16 cellular contexts compared by ENCODE assay signal in genomic region chr4:174349156-174349555, GRCh38.
DNase-seq lines count a peak whose midpoint lies in the region; ATAC-seq and TF ChIP-seq lines count a peak whose summit lies in the region.
"Had no signal": no experiment of that assay in that cellular context is flagged by ENCODE, and none has a peak within 500 bp of the region (broad histone marks: within the 10 kb centered on the region; RNA-seq: fewer than 3 reads in every experiment).

No MANE protein-coding gene starts in this region.

- H3K4me3 Mint-ChIP-seq in GM23338, result no peak overlapping the region
- no peak overlapping the region for H3K4me3 Mint-ChIP-seq in WTC11
- H3K4me3 Mint-ChIP-seq: CD4-positive, alpha-beta T cell; IgD-negative memory B cell had no signal

- H2AFZ ChIP-seq in GM23338, result no peak overlapping the region
- no peak overlapping the region for H2AFZ ChIP-seq in Loucy (ENCODE audit: low read length)

- CTCF ChIA-PET in WTC11 (lab: Charles Lee), result interaction anchor here (0.6 kb wide), 1 partner anchor 300 kb away, joined by 3 read pairs; no protein-coding TSS in a partner anchor

- H3K27ac Mint-ChIP-seq in GM23338, result no peak overlapping the region
- no peak overlapping the region for H3K27ac Mint-ChIP-seq in WTC11
- H3K27ac Mint-ChIP-seq: CD4-positive, alpha-beta T cell; IgD-negative memory B cell had no signal

- intact Hi-C loops in dorsolateral prefrontal cortex (cut with DNase I), result no loop called here

- H3K27me3 Mint-ChIP-seq in GM23338 (ENCODE audit: insufficient read depth, low read depth, poor library complexity) (no peaks in the 10 kb centered on the region), WTC11 (ENCODE audit: low read depth) (peaks cover 2% of the 10 kb centered on the region; the same call in 1 of the 2 replicates)

- H4K20me1 ChIP-seq in GM23338 (replicated peaks; ENCODE audit: insufficient read depth), result no peaks in the 10 kb centered on the region
- H4K20me1 ChIP-seq in Loucy (ENCODE audit: insufficient read depth, low read length, poor library complexity, severe bottlenecking), result no peaks in the 10 kb centered on the region

- no peaks in the 10 kb centered on the region for H3K9me3 ChIP-seq in Loucy (ENCODE audit: insufficient read depth, low read depth, low read length)
- H3K9me3 ChIP-seq: A549, Caco-2 had no signal

- no peaks in the 10 kb centered on the region for H3K9me2 ChIP-seq in GM23338 (ENCODE audit: insufficient read depth)
- no peaks in the 10 kb centered on the region for H3K9me2 ChIP-seq in Loucy (replicated peaks; ENCODE audit: low read depth, low read length)

- ATAC-seq in GM23338 (peak; percentile 45; the same call in 2 of the 3 replicates), WTC11 (peak; percentile 68)
- ATAC-seq: A549, HepG2 had no signal

- H3F3A ChIP-seq in GM23338 (replicated peaks; ENCODE audit: low read depth) (no peaks in the 10 kb centered on the region), Loucy (ENCODE audit: low read depth) (no peaks in the 10 kb centered on the region)

- H3K79me2 ChIP-seq in GM23338 (replicated peaks; ENCODE audit: insufficient read depth), result no peaks in the 10 kb centered on the region
- no peaks in the 10 kb centered on the region for H3K79me2 ChIP-seq in Loucy (ENCODE audit: insufficient read depth, low read length)

- H3K4me1 ChIP-seq in GM23338 (ENCODE audit: insufficient read depth) (peaks cover 7% of the 10 kb centered on the region; the same call in 1 of the 2 replicates), Loucy (ENCODE audit: insufficient read depth, low read length, poor library complexity, severe bottlenecking) (no peaks in the 10 kb centered on the region)
- H3K4me1 ChIP-seq: A549, Caco-2 had no signal

- H3K27me3 ChIP-seq in GM23338 (ENCODE audit: insufficient read depth) (no peaks in the 10 kb centered on the region), Loucy (ENCODE audit: insufficient read depth, low read length, poor library complexity, severe bottlenecking) (no peaks in the 10 kb centered on the region), dorsolateral prefrontal cortex (no peaks in the 10 kb centered on the region)

- POLR2A ChIA-PET in WTC11 (lab: Charles Lee), result no interaction called here

- H3K4me1 Mint-ChIP-seq in GM23338 (peaks cover 15% of the 10 kb centered on the region; the same call in 2 of the 3 replicates), WTC11 (peaks cover 17% of the 10 kb centered on the region)
- H3K4me1 Mint-ChIP-seq: IgD-negative memory B cell had no signal

- no peak overlapping the region for H3K27ac ChIP-seq in GM23338 (ENCODE audit: low read depth)
- no peak overlapping the region for H3K27ac ChIP-seq in dorsolateral prefrontal cortex
- H3K27ac ChIP-seq: 22Rv1, A549, C4-2B had no signal

- H3K9me3 Mint-ChIP-seq in GM23338, result peaks cover 20% of the 10 kb centered on the region; the same call in 2 of the 3 replicates
- H3K9me3 Mint-ChIP-seq in WTC11, result peaks cover 28% of the 10 kb centered on the region

- no peak overlapping the region for H3K4me3 ChIP-seq in GM23338
- no peak overlapping the region for H3K4me3 ChIP-seq in Loucy (ENCODE audit: low read length, poor library complexity, severe bottlenecking)
- H3K4me3 ChIP-seq in dorsolateral prefrontal cortex, result no peak overlapping the region
- H3K4me3 ChIP-seq: A549 had no signal

- no peaks in the 10 kb centered on the region; the same call in 1 of the 2 replicates for H3K36me3 ChIP-seq in GM23338 (ENCODE audit: insufficient read depth)
- no peaks in the 10 kb centered on the region for H3K36me3 ChIP-seq in Loucy (ENCODE audit: insufficient read depth, low read length)

- TF ChIP-seq CTCF in GM23338 (conservative IDR thresholded peaks at IDR 0.05; ENCODE audit: low read depth in 2 of 2) (peak; percentile 33 to 38; a peak in 1 of 4 replicates), Loucy (conservative IDR thresholded peaks at IDR 0.05; ENCODE audit: low read length) (peak; percentile 26; the same call in 1 of the 2 replicates), WTC11 (IDR thresholded peaks at IDR 0.05) (no peak), dorsolateral prefrontal cortex (IDR thresholded peaks at IDR 0.05 in 54 of 56, conservative IDR thresholded peaks at IDR 0.05 in 2 of 56; ENCODE audit: low read depth in 1 of 56, partially characterized antibody in 56 of 56) (no peak)

- H3K9ac ChIP-seq in Loucy (ENCODE audit: low read depth, low read length, poor library complexity, severe bottlenecking), result no peak overlapping the region

- H3K4me2 ChIP-seq in GM23338 (no peak overlapping the region), Loucy (ENCODE audit: low read depth, low read length, poor library complexity, severe bottlenecking) (no peak overlapping the region)
- H3K4me2 ChIP-seq: A549 had no signal

- peaks cover 15% of the 10 kb centered on the region for H3K36me3 Mint-ChIP-seq in GM23338 (ENCODE audit: low read depth)
- peaks cover 20% of the 10 kb centered on the region for H3K36me3 Mint-ChIP-seq in WTC11

- DNase-seq in GM23338 (ENCODE audit: low spot score) (peak; percentile 44), WTC11 (ENCODE audit: low spot score) (no peak), iPS-NIHi11 (ENCODE audit: low spot score) (peak; percentile 17), NCI-H2081 (lab: John Stamatoyannopoulos, UW) (no peak), dorsolateral prefrontal cortex (no peak)
- DNase-seq in stimulated activated CD4-positive, alpha-beta T cell treated with anti-CD3 and anti-CD28 coated beads, Interleukin-15, amount 100 ng/mL, for 24 hours, result no peak
- DNase-seq in effector CD8-positive, alpha-beta T cell (lab: John Stamatoyannopoulos, UW), result no peak
- DNase-seq: AML-193; Caco-2; CD4-positive, alpha-beta T cell had no signal

TF ChIP-seq in GM23338, 12 proteins besides CTCF, POLR2A, EP300 and RAD21 (continues in another document):
- no peak for TF ChIP-seq REST (IDR thresholded peaks at IDR 0.05; ENCODE audit: unreplicated experiment)

TF ChIP-seq in WTC11, 78 proteins besides CTCF, POLR2A, EP300 and RAD21 (continues in another document):
- TF ChIP-seq ATF6 (CRISPR knock-in tag; IDR thresholded peaks at IDR 0.05), result no peak
- TF ChIP-seq ZNF423 (CRISPR knock-in tag; IDR thresholded peaks at IDR 0.05), result no peak
- TF ChIP-seq ZNF219 (CRISPR knock-in tag; IDR thresholded peaks at IDR 0.05; ENCODE audit: borderline replicate concordance), result no peak
- no peak for TF ChIP-seq USF2 (CRISPR knock-in tag; IDR thresholded peaks at IDR 0.05)
- TF ChIP-seq, protein P1, sequence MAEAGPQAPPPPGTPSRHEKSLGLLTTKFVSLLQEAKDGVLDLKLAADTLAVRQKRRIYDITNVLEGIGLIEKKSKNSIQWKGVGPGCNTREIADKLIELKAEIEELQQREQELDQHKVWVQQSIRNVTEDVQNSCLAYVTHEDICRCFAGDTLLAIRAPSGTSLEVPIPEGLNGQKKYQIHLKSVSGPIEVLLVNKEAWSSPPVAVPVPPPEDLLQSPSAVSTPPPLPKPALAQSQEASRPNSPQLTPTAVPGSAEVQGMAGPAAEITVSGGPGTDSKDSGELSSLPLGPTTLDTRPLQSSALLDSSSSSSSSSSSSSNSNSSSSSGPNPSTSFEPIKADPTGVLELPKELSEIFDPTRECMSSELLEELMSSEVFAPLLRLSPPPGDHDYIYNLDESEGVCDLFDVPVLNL (CRISPR knock-in tag; IDR thresholded peaks at IDR 0.05; ENCODE audit: borderline replicate concordance, low read depth), result no peak
- TF ChIP-seq OVOL2 (CRISPR knock-in tag; IDR thresholded peaks at IDR 0.05; ENCODE audit: borderline replicate concordance), result no peak
- TF ChIP-seq, protein P2, sequence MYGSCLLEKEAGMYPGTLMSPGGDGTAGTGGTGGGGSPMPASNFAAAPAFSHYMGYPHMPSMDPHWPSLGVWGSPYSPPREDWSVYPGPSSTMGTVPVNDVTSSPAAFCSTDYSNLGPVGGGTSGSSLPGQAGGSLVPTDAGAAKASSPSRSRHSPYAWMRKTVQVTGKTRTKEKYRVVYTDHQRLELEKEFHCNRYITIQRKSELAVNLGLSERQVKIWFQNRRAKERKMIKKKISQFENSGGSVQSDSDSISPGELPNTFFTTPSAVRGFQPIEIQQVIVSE (CRISPR knock-in tag; IDR thresholded peaks at IDR 0.05; ENCODE audit: borderline replicate concordance), result no peak
- no peak for TF ChIP-seq NFATC4 (CRISPR knock-in tag; IDR thresholded peaks at IDR 0.05)
- no peak for TF ChIP-seq ETV6 (CRISPR knock-in tag; IDR thresholded peaks at IDR 0.05)

Comparison
In these comparisons a context has a peak if more than half of its experiments do, and no peak if none do; other contexts are left out.
1. DNase-seq: peak in GM23338 (single experiment) and iPS-NIHi11 (single experiment); none in WTC11 (single experiment), NCI-H2081 (0 of 2), stimulated activated CD4-positive, alpha-beta T cell treated with anti-CD3 and anti-CD28 coated beads, Interleukin-15, amount 100 ng/mL, for 24 hours (single experiment), dorsolateral prefrontal cortex (0 of 10) and effector CD8-positive, alpha-beta T cell (single experiment).
2. CTCF ChIP-seq: peak in GM23338 (2 of 2) and Loucy (single experiment); none in WTC11 (single experiment) and dorsolateral prefrontal cortex (0 of 56).